Comparison of ENCODE assay signal across 1 cellular context in genomic region chr16:69726313-69727060, GRCh38.
TF ChIP-seq lines count a peak whose summit lies in the region.

TSS of gene NQO1 (minus strand) at chr16:69726560. CDS start at chr16:69726439, 121 bp downstream.

TF ChIP-seq in K562, 482 proteins besides CTCF, POLR2A, EP300 and RAD21 (continued from another document and continues in another):
- TF ChIP-seq ZNF316 (IDR thresholded peaks at IDR 0.05): peak; percentile 99
- TF ChIP-seq ZNF143 (CRISPR knock-in tag; IDR thresholded peaks at IDR 0.05): no peak
- TF ChIP-seq GTF2E2 (tag; IDR thresholded peaks at IDR 0.05): no peak; the same call in 1 of the 2 replicates
- TF ChIP-seq KLF16 (IDR thresholded peaks at IDR 0.05): no peak
- no peak for TF ChIP-seq ZNF740 (CRISPR knock-in tag; IDR thresholded peaks at IDR 0.05)
- no peak; a peak in 1 of 4 replicates for TF ChIP-seq ZNF740 (tag; IDR thresholded peaks at IDR 0.05)
- TF ChIP-seq HNRNPL (IDR thresholded peaks at IDR 0.05; ENCODE audit: low read depth, low read length): peak; percentile 49; the same call in 1 of the 2 replicates
- no peak for TF ChIP-seq BRCA1 (IDR thresholded peaks at IDR 0.05)
- TF ChIP-seq BRCA1 (CRISPR knock-in tag; IDR thresholded peaks at IDR 0.05): no peak
- no peak for TF ChIP-seq PTRF (tag; IDR thresholded peaks at IDR 0.05)
- TF ChIP-seq THAP12 (CRISPR knock-in tag; IDR thresholded peaks at IDR 0.05): 0 out of 2 replicates have a peak, but pooled peaks have one; percentile 17
- TF ChIP-seq ZBTB49 (CRISPR knock-in tag; IDR thresholded peaks at IDR 0.05; ENCODE audit: borderline replicate concordance): no peak
- TF ChIP-seq STAT6 (CRISPR knock-in tag; IDR thresholded peaks at IDR 0.05): no peak
- TF ChIP-seq SNIP1 (IDR thresholded peaks at IDR 0.05; ENCODE audit: low read depth): no peak
- peak; percentile 98 for TF ChIP-seq CTBP1 (IDR thresholded peaks at IDR 0.05; ENCODE audit: borderline replicate concordance)
- no peak for TF ChIP-seq CREB3L1 (IDR thresholded peaks at IDR 0.05; ENCODE audit: borderline replicate concordance, low read depth)
- peak; percentile 32 for TF ChIP-seq FOS (IDR thresholded peaks at IDR 0.05; ENCODE audit: extremely low read depth, insufficient read length)
- TF ChIP-seq KAT2B (IDR thresholded peaks at IDR 0.05; ENCODE audit: low read depth, low read length): no peak
- no peak for TF ChIP-seq SRSF9 (IDR thresholded peaks at IDR 0.05; ENCODE audit: borderline replicate concordance, low read depth, low read length)
- TF ChIP-seq WHSC1 (IDR thresholded peaks at IDR 0.05; ENCODE audit: low read length): no peak
- TF ChIP-seq ZBTB1 (CRISPR knock-in tag; IDR thresholded peaks at IDR 0.05; ENCODE audit: borderline replicate concordance, low read depth): 0 out of 2 replicates have a peak, but pooled peaks have one; percentile 37
- TF ChIP-seq ATF1 (CRISPR knock-in tag; IDR thresholded peaks at IDR 0.05): no peak
- peak; percentile 42 for TF ChIP-seq ATF1 (tag; IDR thresholded peaks at IDR 0.05)
- peak; percentile 68 for TF ChIP-seq NBN (IDR thresholded peaks at IDR 0.05; ENCODE audit: low read depth)
- TF ChIP-seq DACH1 (IDR thresholded peaks at IDR 0.05; ENCODE audit: partially characterized antibody): no peak
- peak; percentile 2 for TF ChIP-seq MEIS2 (IDR thresholded peaks at IDR 0.05; ENCODE audit: partially characterized antibody)
- no peak for TF ChIP-seq ZNF707 (CRISPR knock-in tag; conservative IDR thresholded peaks at IDR 0.05)
- peak; percentile 100 for TF ChIP-seq NFE2 (IDR thresholded peaks at IDR 0.05; ENCODE audit: low read depth)
- no peak for TF ChIP-seq CEBPZ (IDR thresholded peaks at IDR 0.05; ENCODE audit: borderline replicate concordance, low read depth, low read length)
- TF ChIP-seq ZNF696 (CRISPR knock-in tag; conservative IDR thresholded peaks at IDR 0.05): no peak
- no peak for TF ChIP-seq MECOM (CRISPR knock-in tag; IDR thresholded peaks at IDR 0.05)
- no peak for TF ChIP-seq PPARD (CRISPR knock-in tag; IDR thresholded peaks at IDR 0.05)
- TF ChIP-seq CCNT2 (IDR thresholded peaks at IDR 0.05; ENCODE audit: borderline replicate concordance, extremely low read depth, insufficient read length, low read depth, low read length): peak; percentile 44
- TF ChIP-seq ZNF57 (CRISPR knock-in tag; IDR thresholded peaks at IDR 0.05): no peak
- TF ChIP-seq FIP1L1 (IDR thresholded peaks at IDR 0.05; ENCODE audit: low read depth, low read length, poor library complexity, severe bottlenecking): peak; percentile 63
- 0 out of 2 replicates have a peak, but pooled peaks have one; percentile 20 for TF ChIP-seq USF1 (CRISPR knock-in tag; IDR thresholded peaks at IDR 0.05)
- no peak for TF ChIP-seq CREB5 (CRISPR knock-in tag; IDR thresholded peaks at IDR 0.05)
- TF ChIP-seq PML (IDR thresholded peaks at IDR 0.05; ENCODE audit: low read length): peak; percentile 53; the same call in 1 of the 2 replicates
- no peak for TF ChIP-seq RBM14 (IDR thresholded peaks at IDR 0.05; ENCODE audit: borderline replicate concordance, insufficient read depth, low read depth, low read length)
- no peak for TF ChIP-seq CGGBP1 (CRISPR knock-in tag; IDR thresholded peaks at IDR 0.05)
- TF ChIP-seq ZNF655 (CRISPR knock-in tag; IDR thresholded peaks at IDR 0.05): no peak
- TF ChIP-seq ZNF764 (CRISPR knock-in tag; IDR thresholded peaks at IDR 0.05; ENCODE audit: low read depth): no peak
- TF ChIP-seq MCM3 (IDR thresholded peaks at IDR 0.05): no peak
- TF ChIP-seq SMARCA5 (IDR thresholded peaks at IDR 0.05): no peak
- TF ChIP-seq ZNF282 (CRISPR knock-in tag; IDR thresholded peaks at IDR 0.05): no peak
